Comparison of ENCODE assay signal across 8 cellular contexts in the genomic region with DNA sequence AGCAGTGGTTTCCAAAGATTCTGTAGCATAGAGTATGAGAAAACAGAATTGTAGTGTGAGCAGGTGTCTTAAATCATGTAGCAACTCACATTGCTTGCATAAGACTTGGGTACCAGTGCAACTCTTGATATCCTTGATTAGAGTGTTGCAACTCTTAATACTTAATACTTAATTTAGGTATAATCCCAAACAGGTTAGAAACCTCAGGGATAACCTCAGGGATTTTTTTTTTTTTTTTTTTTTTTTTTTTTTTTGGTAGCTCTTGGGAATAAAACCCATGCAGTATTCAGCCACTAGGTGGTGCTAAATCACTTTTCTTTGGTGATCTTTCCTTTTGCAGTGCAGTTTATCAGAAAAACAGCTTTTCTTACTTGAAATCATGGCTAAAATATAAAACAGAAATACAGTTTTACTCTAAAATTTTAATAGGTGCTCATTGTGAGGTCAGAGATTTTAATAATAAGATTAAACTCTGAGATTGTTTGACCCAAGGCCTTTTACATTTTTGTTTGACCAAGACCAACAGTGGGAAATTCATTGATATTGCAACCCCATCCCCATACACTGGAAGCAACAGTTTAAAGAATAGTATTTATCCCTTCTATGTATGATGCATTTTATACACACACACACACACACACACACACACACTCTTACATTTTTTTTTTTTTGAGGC. TPM values are rescaled to one million over a fixed set of nuclear protein-coding genes. Genes with fewer than 3 reads are reported as not detected.
A peak's percentile ranks its signal among the peaks of the same experiment; 100 is the strongest.
DNase-seq lines count a peak whose midpoint lies in the region; ATAC-seq and TF ChIP-seq lines count a peak whose summit lies in the region.

No MANE protein-coding gene starts in this region.

- TF ChIP-seq CTCF in RWPE2 (IDR thresholded peaks at IDR 0.05; ENCODE audit: poor library complexity, severe bottlenecking) = peak; percentile 90

- no peaks in the 10 kb centered on the region for H3K27me3 ChIP-seq in RWPE2 (ENCODE audit: insufficient read depth, poor library complexity, severe bottlenecking)

- H3K4me3 Mint-ChIP-seq in activated naive CD8-positive, alpha-beta T cell treated with anti-CD3 and anti-CD28 coated beads, Interleukin-2, amount 50 U/mL, for 24 hours = no peak overlapping the region
- no peak overlapping the region for H3K4me3 Mint-ChIP-seq in activated naive CD8-positive, alpha-beta T cell treated with anti-CD3 and anti-CD28 coated beads for 36 hours

- peaks cover 7% of the 10 kb centered on the region for H3K4me1 Mint-ChIP-seq in activated naive CD8-positive, alpha-beta T cell treated with anti-CD3 and anti-CD28 coated beads, Interleukin-2, amount 50 U/mL, for 24 hours
- peaks cover 25% of the 10 kb centered on the region for H3K4me1 Mint-ChIP-seq in activated naive CD8-positive, alpha-beta T cell treated with anti-CD3 and anti-CD28 coated beads for 36 hours

- no peaks in the 10 kb centered on the region for H3K4me1 ChIP-seq in RWPE2 (ENCODE audit: insufficient read depth, poor library complexity, severe bottlenecking)

- no peak for ATAC-seq in activated naive CD8-positive, alpha-beta T cell treated with anti-CD3 and anti-CD28 coated beads, Interleukin-2, amount 50 U/mL, for 24 hours
- ATAC-seq in RWPE2 (ENCODE audit: low read depth) (no peak), HG02981 (IDR thresholded peaks at IDR 0.05; ENCODE audit: unreplicated experiment) (no peak), GM18868 (IDR thresholded peaks at IDR 0.05; ENCODE audit: unreplicated experiment) (no peak)

- H3K9me3 ChIP-seq in RWPE2 (ENCODE audit: severe bottlenecking) = no peaks in the 10 kb centered on the region

- H3K9me3 Mint-ChIP-seq in activated naive CD8-positive, alpha-beta T cell treated with anti-CD3 and anti-CD28 coated beads, Interleukin-2, amount 50 U/mL, for 24 hours = no peaks in the 10 kb centered on the region
- no peaks in the 10 kb centered on the region for H3K9me3 Mint-ChIP-seq in activated naive CD8-positive, alpha-beta T cell treated with anti-CD3 and anti-CD28 coated beads for 36 hours

- no peak overlapping the region for H3K4me3 ChIP-seq in RWPE2 (ENCODE audit: severe bottlenecking)

- H3K27ac ChIP-seq in RWPE2 (ENCODE audit: poor library complexity, severe bottlenecking) = no peak overlapping the region

- no peak overlapping the region for H3K27ac Mint-ChIP-seq in activated naive CD8-positive, alpha-beta T cell treated with anti-CD3 and anti-CD28 coated beads, Interleukin-2, amount 50 U/mL, for 24 hours
- no peak overlapping the region for H3K27ac Mint-ChIP-seq in activated naive CD8-positive, alpha-beta T cell treated with anti-CD3 and anti-CD28 coated beads for 36 hours

- peak; percentile 22 for DNase-seq in activated naive CD8-positive, alpha-beta T cell treated with anti-CD3 and anti-CD28 coated beads, Interleukin-2, amount 50 U/mL, for 24 hours
- DNase-seq in activated naive CD8-positive, alpha-beta T cell treated with anti-CD3 and anti-CD28 coated beads for 36 hours = no peak
- DNase-seq in Kasumi-1 (lab: John Stamatoyannopoulos, UW) = peak; percentile 64 to 81
- DNase-seq in RWPE2 (ENCODE audit: low spot score) = no peak
- peak; percentile 65 to 75 for DNase-seq in dermis microvascular lymphatic vessel endothelial cell (ENCODE audit: low read depth in 2 of 2)
- peak; percentile 63 for DNase-seq in middle frontal gyrus (ENCODE audit: extremely low spot score, low spot score)

- no peaks in the 10 kb centered on the region for H3K27me3 Mint-ChIP-seq in activated naive CD8-positive, alpha-beta T cell treated with anti-CD3 and anti-CD28 coated beads, Interleukin-2, amount 50 U/mL, for 24 hours
- H3K27me3 Mint-ChIP-seq in activated naive CD8-positive, alpha-beta T cell treated with anti-CD3 and anti-CD28 coated beads for 36 hours = no peaks in the 10 kb centered on the region

- peaks cover 30% of the 10 kb centered on the region for H3K36me3 Mint-ChIP-seq in activated naive CD8-positive, alpha-beta T cell treated with anti-CD3 and anti-CD28 coated beads, Interleukin-2, amount 50 U/mL, for 24 hours (ENCODE audit: low read depth)
- peaks cover 17% of the 10 kb centered on the region for H3K36me3 Mint-ChIP-seq in activated naive CD8-positive, alpha-beta T cell treated with anti-CD3 and anti-CD28 coated beads for 36 hours

- H3K36me3 ChIP-seq in RWPE2 (ENCODE audit: low read depth) = peaks cover 100% of the 10 kb centered on the region

RNA-seq across cellular contexts. Expression of gene ERAP1, which starts 55.3 kb away (rescaled TPM):
- total RNA-seq in activated naive CD8-positive, alpha-beta T cell treated with anti-CD3 and anti-CD28 coated beads for 36 hours = 100 to 1,000 TPM in 1 of 2 experiments, 10 to 100 TPM in 1; 92.1 to 101 TPM
- 46.6 and 71.3 TPM in 2 replicates for total RNA-seq in dermis microvascular lymphatic vessel endothelial cell

Comparison
In these comparisons a context has a peak if more than half of its experiments do, and no peak if none do; other contexts are left out.
1. DNase-seq: peak in activated naive CD8-positive, alpha-beta T cell treated with anti-CD3 and anti-CD28 coated beads, Interleukin-2, amount 50 U/mL, for 24 hours (single experiment), Kasumi-1 (2 of 2), dermis microvascular lymphatic vessel endothelial cell (2 of 2) and middle frontal gyrus (single experiment); none in activated naive CD8-positive, alpha-beta T cell treated with anti-CD3 and anti-CD28 coated beads for 36 hours (single experiment) and RWPE2 (single experiment).